Comparison of ENCODE assay signal across 1 cellular context in genomic region chr11:17276236-17277023, GRCh38.
A peak's percentile ranks its signal among the peaks of the same experiment; 100 is the strongest.
TF ChIP-seq lines count a peak whose summit lies in the region.

TSS of gene NUCB2 (plus strand) at chr11:17276739. CDS start at chr11:17295324, 18,585 bp downstream.

TF ChIP-seq in K562, 482 proteins besides CTCF, POLR2A, EP300 and RAD21 (continued from another document):
- peak; percentile 61; the same call in 1 of the 2 replicates for TF ChIP-seq ZNF589 (CRISPR knock-in tag; IDR thresholded peaks at IDR 0.05; ENCODE audit: low read depth)
- TF ChIP-seq ZNF696 (CRISPR knock-in tag; conservative IDR thresholded peaks at IDR 0.05), result no peak
- TF ChIP-seq MECOM (CRISPR knock-in tag; IDR thresholded peaks at IDR 0.05), result no peak
- TF ChIP-seq MCM5 (IDR thresholded peaks at IDR 0.05; ENCODE audit: low read depth), result no peak
- TF ChIP-seq RBM17 (IDR thresholded peaks at IDR 0.05; ENCODE audit: borderline replicate concordance, low read depth, low read length), result no peak
- no peak for TF ChIP-seq TFAM (CRISPR knock-in tag; conservative IDR thresholded peaks at IDR 0.05)
- TF ChIP-seq SAFB (IDR thresholded peaks at IDR 0.05; ENCODE audit: borderline replicate concordance, low read depth, low read length), result peak; percentile 78; the same call in 1 of the 2 replicates
- no peak for TF ChIP-seq MIER1 (IDR thresholded peaks at IDR 0.05; ENCODE audit: low read depth)
- TF ChIP-seq PHTF2 (CRISPR knock-in tag; IDR thresholded peaks at IDR 0.05), result no peak
- no peak; the same call in 1 of the 2 replicates for TF ChIP-seq KAT7 (CRISPR knock-in tag; IDR thresholded peaks at IDR 0.05; ENCODE audit: borderline replicate concordance)
- TF ChIP-seq MXD1 (CRISPR knock-in tag; IDR thresholded peaks at IDR 0.05; ENCODE audit: borderline replicate concordance, poor library complexity, severe bottlenecking), result no peak
- no peak for TF ChIP-seq TBL1XR1 (IDR thresholded peaks at IDR 0.05; ENCODE audit: low read length in 2 of 2)
- TF ChIP-seq SMARCA5 (IDR thresholded peaks at IDR 0.05), result no peak
- TF ChIP-seq CXXC5 (CRISPR knock-in tag; IDR thresholded peaks at IDR 0.05), result peak; percentile 85
- TF ChIP-seq MCM7 (IDR thresholded peaks at IDR 0.05), result no peak
- TF ChIP-seq POLR3G (IDR thresholded peaks at IDR 0.05; ENCODE audit: extremely low read depth, insufficient read length, insufficient replicate concordance), result no peak
- TF ChIP-seq SRSF1 (IDR thresholded peaks at IDR 0.05; ENCODE audit: low read depth, low read length), result no peak
- no peak for TF ChIP-seq NR2C1 (IDR thresholded peaks at IDR 0.05)
- TF ChIP-seq NR2C1 (tag; IDR thresholded peaks at IDR 0.05), result no peak
- TF ChIP-seq ZNF609 (CRISPR knock-in tag; IDR thresholded peaks at IDR 0.05; ENCODE audit: borderline replicate concordance), result 0 out of 2 replicates have a peak, but pooled peaks have one; percentile 59
- no peak for TF ChIP-seq CC2D1A (IDR thresholded peaks at IDR 0.05)
